Comparison of ENCODE assay signal across 14 cellular contexts in genomic region chr4:145531193-145531592, GRCh38. TPM values are rescaled to one million over a fixed set of nuclear protein-coding genes. Genes with fewer than 3 reads are reported as not detected.
DNase-seq lines count a peak whose midpoint lies in the region; ATAC-seq and TF ChIP-seq lines count a peak whose summit lies in the region.
"Had no signal": no experiment of that assay in that cellular context is flagged by ENCODE, and none has a peak within 500 bp of the region (broad histone marks: within the 10 kb centered on the region; RNA-seq: fewer than 3 reads in every experiment).

No MANE protein-coding gene starts in this region.

- no peak overlapping the region for H3K4me2 ChIP-seq in osteoblast (ENCODE audit: insufficient read depth, low read length)
- H3K4me2 ChIP-seq: A549 had no signal

- H3K79me2 ChIP-seq in osteoblast (ENCODE audit: insufficient read depth, low read length): no peaks in the 10 kb centered on the region

- no peak overlapping the region for H3K4me3 ChIP-seq in upper lobe of right lung
- H3K4me3 ChIP-seq in osteoblast (ENCODE audit: insufficient read depth, low read length): no peak overlapping the region
- H3K4me3 ChIP-seq: A549, breast epithelium had no signal

- H3K4me1 ChIP-seq in upper lobe of right lung: no peaks in the 10 kb centered on the region
- H3K4me1 ChIP-seq in osteoblast (ENCODE audit: insufficient read depth, low read length): no peaks in the 10 kb centered on the region
- H3K4me1 ChIP-seq: breast epithelium had no signal

- intact Hi-C loops in upper lobe of right lung (cut with DNase I): no loop called here

- ATAC-seq in upper lobe of right lung: peak; percentile 46
- ATAC-seq: A549; natural killer cell treated with Interleukin-12 subunit alpha and Interleukin-12 subunit beta and Interleukin-15 and Interleukin-18, amount 100 ng/mL, for 72 hours; stimulated activated naive CD8-positive, alpha-beta T cell treated with anti-CD3 and anti-CD28 coated beads, Interleukin-15, Interleukin-2, amounts not matched to agents 100 U/mL and 50 U/mL, for 24 hours had no signal

- H3K9me3 ChIP-seq in upper lobe of right lung (no peaks in the 10 kb centered on the region), osteoblast (ENCODE audit: low read depth, low read length) (no peaks in the 10 kb centered on the region)
- H3K9me3 ChIP-seq: A549, breast epithelium had no signal

- no peak overlapping the region for H2AFZ ChIP-seq in osteoblast (ENCODE audit: low read length)

- no peaks in the 10 kb centered on the region for H3K27me3 ChIP-seq in upper lobe of right lung
- H3K27me3 ChIP-seq in osteoblast (ENCODE audit: insufficient read depth, low read length): no peaks in the 10 kb centered on the region
- H3K27me3 ChIP-seq: breast epithelium had no signal

- H4K20me1 ChIP-seq in osteoblast (ENCODE audit: insufficient read depth, low read length): peaks cover 3% of the 10 kb centered on the region

- no peak overlapping the region for H3K27ac ChIP-seq in upper lobe of right lung
- no peak overlapping the region for H3K27ac ChIP-seq in osteoblast (ENCODE audit: low read depth, low read length)
- H3K27ac ChIP-seq: A549, breast epithelium had no signal

- TF ChIP-seq CTCF in upper lobe of right lung (IDR thresholded peaks at IDR 0.05): no peak
- no peak for TF ChIP-seq CTCF in osteoblast (IDR thresholded peaks at IDR 0.05; ENCODE audit: extremely low read depth, low read depth, low read length)

- H3K36me3 ChIP-seq in upper lobe of right lung (no peaks in the 10 kb centered on the region), osteoblast (ENCODE audit: insufficient read depth, low read length) (no peaks in the 10 kb centered on the region)
- H3K36me3 ChIP-seq: breast epithelium had no signal

- DNase-seq in NCI-H2171 treated with DMSO at 0.1 percent for 48 hours (lab: John Stamatoyannopoulos, UW) (peak; percentile 22), NCI-H2171 (lab: John Stamatoyannopoulos, UW) (no peak), anterior cingulate cortex (lab: John Stamatoyannopoulos, UW) (peak in 32 of 58 donors; percentile 6 to 64 (median 23)), medulla oblongata (ENCODE audit: extremely low spot score) (peak; percentile 75), upper lobe of right lung (no peak), NCI-H1092 treated with DMSO at 0.1 percent for 48 hours (lab: John Stamatoyannopoulos, UW) (no peak), NCI-H2107 (lab: John Stamatoyannopoulos, UW) (no peak), osteoblast (ENCODE audit: insufficient read length, low spot score, missing footprints) (no peak)
- DNase-seq: activated naive CD4-positive, alpha-beta T cell; stimulated activated naive CD8-positive, alpha-beta T cell treated with anti-CD3 and anti-CD28 coated beads, Interleukin-15, Interleukin-2, amounts not matched to agents 100 U/mL and 50 U/mL, for 24 hours; SW 1271 had no signal

RNA-seq across cellular contexts. Expression of gene SMAD1, which starts 49.5 kb away (rescaled TPM):
- 23.9 TPM for total RNA-seq in upper lobe of right lung
- total RNA-seq in osteoblast: 30.4 and 33.0 TPM in 2 replicates

Comparison
In these comparisons a context has a peak if more than half of its experiments do, and no peak if none do; other contexts are left out.
1. DNase-seq: peak in NCI-H2171 treated with DMSO at 0.1 percent for 48 hours (single experiment), anterior cingulate cortex (32 of 58) and medulla oblongata (single experiment); none in NCI-H2171 (single experiment), upper lobe of right lung (single experiment), NCI-H1092 treated with DMSO at 0.1 percent for 48 hours (single experiment), NCI-H2107 (single experiment) and osteoblast (single experiment).